8 cellular contexts compared by ENCODE assay signal in genomic region chr3:40524571-40525285, GRCh38. TPM values are rescaled to one million over a fixed set of nuclear protein-coding genes. Genes with fewer than 3 reads are reported as not detected.
A peak's percentile ranks its signal among the peaks of the same experiment; 100 is the strongest.
DNase-seq lines count a peak whose midpoint lies in the region; ATAC-seq and TF ChIP-seq lines count a peak whose summit lies in the region.

ZNF621 (plus strand) TSS chr3:40524960; CDS start chr3:40525841, 881 bp downstream.

- peak within 1 kb of the TSS; percentile 97 for H2AFZ ChIP-seq in PC-9

- no peak for TF ChIP-seq EP300 in esophagus muscularis mucosa (IDR thresholded peaks at IDR 0.05)

- ATAC-seq in GM21390 (IDR thresholded peaks at IDR 0.05; ENCODE audit: unreplicated experiment): peak; percentile 98
- peak; percentile 99 to 100 for ATAC-seq in activated T-cell treated with anti-CD3 and anti-CD28 coated beads, Interleukin-2, amount 50 U/mL, for 4 hours

- peaks cover 20% of the 10 kb centered on the region for H3K79me2 ChIP-seq in PC-9 (ENCODE audit: low read depth)

- no TSS peak for BruUV-seq in PC-9 (replicated peaks; lab: Mats Ljungman, UMichigan)

- H3K4me3 ChIP-seq in PC-9: peak within 1 kb of the TSS; percentile 85
- H3K4me3 ChIP-seq in esophagus muscularis mucosa: peak within 1 kb of the TSS; percentile 67 to 93 (median 82)

- H3K4me1 ChIP-seq in PC-9 (replicated peaks; ENCODE audit: insufficient read depth) (peaks cover 10% of the 10 kb centered on the region; the same call in 1 of the 2 replicates), esophagus muscularis mucosa (peaks cover 17 to 34% (median 22%) of the 10 kb centered on the region in 4 donors)

- peak within 1 kb of the TSS; percentile 93 for H3K4me3 Mint-ChIP-seq in activated T-cell treated with anti-CD3 and anti-CD28 coated beads, Interleukin-2, amount 50 U/mL, for 4 hours

- peaks cover 7% of the 10 kb centered on the region; the same call in 1 of the 2 replicates for H3F3A ChIP-seq in PC-9 (ENCODE audit: insufficient read depth, low read depth)

- intact Hi-C loops in PC-9 (cut with micrococcal nuclease; ENCODE audit: unreplicated experiment) (loop anchor here (1.0 kb wide), 3 partner anchors 18 to 71 kb away; partner anchors contain the start of genes ZNF619 and ZNF620), esophagus muscularis mucosa (cut with DNase I) (loop anchor here (5.0 kb wide), 2 partner anchors 47 to 67 kb away; partner anchors contain the start of genes RPL14 and ZNF619)

- no peaks in the 10 kb centered on the region for H3K9me3 ChIP-seq in PC-9 (ENCODE audit: insufficient read depth, low read depth)
- H3K9me3 ChIP-seq in esophagus muscularis mucosa: no peaks in the 10 kb centered on the region

- H4K20me1 ChIP-seq in PC-9 (ENCODE audit: insufficient read depth): no peaks in the 10 kb centered on the region

- TF ChIP-seq POLR2A in esophagus muscularis mucosa (IDR thresholded peaks at IDR 0.05; ENCODE audit: low read depth): peak; percentile 62

- no peaks in the 10 kb centered on the region for H3K27me3 Mint-ChIP-seq in activated T-cell treated with anti-CD3 and anti-CD28 coated beads, Interleukin-2, amount 50 U/mL, for 4 hours (ENCODE audit: low read depth)

- peak within 1 kb of the TSS; percentile 92 for H3K4me2 ChIP-seq in PC-9

- peaks cover 22% of the 10 kb centered on the region for H3K36me3 Mint-ChIP-seq in activated T-cell treated with anti-CD3 and anti-CD28 coated beads, Interleukin-2, amount 50 U/mL, for 4 hours (ENCODE audit: insufficient read depth)

- H3K27me3 ChIP-seq in PC-9 (ENCODE audit: insufficient read depth, low read depth): no peaks in the 10 kb centered on the region
- H3K27me3 ChIP-seq in esophagus muscularis mucosa: no peaks in the 10 kb centered on the region

- peaks cover 20% of the 10 kb centered on the region for H3K4me1 Mint-ChIP-seq in activated T-cell treated with anti-CD3 and anti-CD28 coated beads, Interleukin-2, amount 50 U/mL, for 4 hours (ENCODE audit: low read depth)

- peak; percentile 52 for DNase-seq in DMS114 treated with DMSO at 0.1 percent for 48 hours (lab: John Stamatoyannopoulos, UW; ENCODE audit: unreplicated experiment)
- peak in 75 of 76 experiments; percentile 1 to 91 (median 78) for DNase-seq in HUDEP-2 (lab: John Stamatoyannopoulos, UW; ENCODE audit: unreplicated experiment in 76 of 76)
- peak; percentile 75 to 93 for DNase-seq in PC-9
- DNase-seq in activated T-cell treated with anti-CD3 and anti-CD28 coated beads, Interleukin-2, amount 50 U/mL, for 4 hours: peak; percentile 72
- DNase-seq in esophagus muscularis mucosa (ENCODE audit: extremely low spot score): peak; percentile 95
- DNase-seq in myocyte (ENCODE audit: low read depth): peak; percentile 89
- DNase-seq in stimulated activated CD8-positive, alpha-beta memory T cell treated with anti-CD3 and anti-CD28 coated beads, Interleukin-7, amount 100 ng/mL, for 48 hours (ENCODE audit: extremely low read depth in 1 of 2, low read depth in 1 of 2): peak; percentile 79

- 10% methylated on average over 4 of the region's 59 CpGs for WGBS in esophagus muscularis mucosa

- CTCF ChIA-PET in PC-9 (lab: Charles Lee): no interaction called here

- POLR2A ChIA-PET in PC-9 (lab: Charles Lee; ENCODE audit: unreplicated experiment): interaction anchor here (0.5 to 0.9 kb wide), 3 partner anchors 76 to 983 kb away, joined by 3 to 6 read pairs (median 5); no protein-coding TSS in a partner anchor

- TF ChIP-seq CTCF in PC-9 (conservative IDR thresholded peaks at IDR 0.05) (no peak), esophagus muscularis mucosa (IDR thresholded peaks at IDR 0.05) (no peak)

- H3K36me3 ChIP-seq in PC-9 (ENCODE audit: low read depth) (peaks cover 23% of the 10 kb centered on the region), esophagus muscularis mucosa (peaks cover 15 to 37% (median 24%) of the 10 kb centered on the region in 4 donors)

- H3K27ac ChIP-seq in PC-9 (peak within 1 kb of the TSS; percentile 79), esophagus muscularis mucosa (replicated peaks in 1 of 4) (peak within 1 kb of the TSS; percentile 82 to 92 (median 90))

- no peaks in the 10 kb centered on the region for H3K9me2 ChIP-seq in PC-9 (ENCODE audit: insufficient read depth)

- no peaks in the 10 kb centered on the region for H3K9me3 Mint-ChIP-seq in activated T-cell treated with anti-CD3 and anti-CD28 coated beads, Interleukin-2, amount 50 U/mL, for 4 hours

RNA-seq across cellular contexts. Expression of gene ZNF621, which starts in this region (rescaled TPM):
- total RNA-seq in PC-9 (2021): 21.1 and 26.2 TPM in 2 replicates
- total RNA-seq in activated T-cell treated with anti-CD3 and anti-CD28 coated beads, Interleukin-2, amount 50 U/mL, for 4 hours: 10 to 100 TPM; 10.4 to 11.8 (median 11.1) TPM
- total RNA-seq in esophagus muscularis mucosa: 10 to 100 TPM; 12.9 to 22.8 (median 16.8) TPM
- total RNA-seq in myocyte: 8.7 and 10.0 TPM in 2 replicates
- polyA plus RNA-seq in myocyte (2012): 12.4 TPM

Comparison
In these comparisons a context has a peak if more than half of its experiments do, and no peak if none do; other contexts are left out.
1. Peak in every context shown above with its lines: DNase-seq, ATAC-seq, H3K4me3 ChIP-seq and H3K27ac ChIP-seq.